1 cellular context compared by ENCODE assay signal in the genomic region with DNA sequence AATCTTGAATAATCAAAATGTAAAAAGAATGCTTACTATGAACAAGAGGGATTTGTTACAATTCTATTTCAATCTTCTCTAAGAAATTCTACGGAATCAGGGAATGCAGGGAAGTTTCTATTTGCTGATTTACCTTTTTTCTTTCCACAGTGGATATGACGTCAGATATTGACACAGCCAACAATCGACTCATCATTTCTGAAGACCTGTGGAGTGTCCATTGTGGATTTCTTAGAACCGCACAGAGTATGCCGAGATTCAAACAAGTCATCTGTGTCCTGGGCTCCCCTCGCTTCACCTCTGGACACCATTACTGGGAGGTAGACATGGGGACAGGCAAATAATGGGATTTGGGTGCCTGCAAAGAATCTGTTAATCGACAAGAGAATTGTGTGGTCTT.
TF ChIP-seq lines count a peak whose summit lies in the region.

No MANE protein-coding gene starts in this region.

TF ChIP-seq in HepG2, 621 proteins besides CTCF, POLR2A, EP300 and RAD21:
- no peak for TF ChIP-seq ONECUT2 (CRISPR knock-in tag; IDR thresholded peaks at IDR 0.05)
- peak; percentile 89 for TF ChIP-seq ATF7 (IDR thresholded peaks at IDR 0.05)
- no peak for TF ChIP-seq ATF7 (CRISPR knock-in tag; IDR thresholded peaks at IDR 0.05)
- peak; percentile 91 for TF ChIP-seq CREB1 (IDR thresholded peaks at IDR 0.05)
- TF ChIP-seq CREB1 (CRISPR knock-in tag; IDR thresholded peaks at IDR 0.05), result no peak
